ENCODE assay signal across 9 cellular contexts in the genomic region with DNA sequence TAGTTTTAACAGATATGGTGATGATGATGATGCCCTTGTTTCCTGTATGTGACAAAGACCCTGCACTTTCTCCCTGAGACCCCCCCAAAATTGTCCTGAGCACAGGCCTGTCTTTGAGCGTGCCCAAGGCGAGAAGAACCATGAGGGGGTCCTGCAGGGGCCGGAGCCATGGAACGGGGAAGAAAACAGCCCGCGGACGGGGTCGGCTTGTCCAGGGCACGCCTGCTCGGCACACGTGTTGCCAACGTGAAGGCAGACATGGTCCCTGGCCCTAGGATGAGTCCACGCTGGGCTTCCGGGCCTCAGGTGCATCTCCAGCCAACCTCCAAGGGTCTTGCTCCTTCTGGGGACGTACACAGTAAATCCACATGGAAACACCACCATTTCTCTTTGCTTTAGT.
"Had no signal": no experiment of that assay in that cellular context is flagged by ENCODE, and none has a peak within 500 bp of the region (broad histone marks: within the 10 kb centered on the region; RNA-seq: fewer than 3 reads in every experiment).

No MANE protein-coding gene starts in this region.

- DNase-seq: GM23248, GOT3, H7, HFFc6, IMR-90, KG1 had no signal

- H3K4me3 Mint-ChIP-seq: HFFc6 had no signal

- H3K27ac Mint-ChIP-seq: HFFc6 had no signal

- H3K27ac ChIP-seq: GM23248 had no signal

- H3K9me3 ChIP-seq: HAP-1 had no signal

- H3K36me3 ChIP-seq: HAP-1 had no signal

- ATAC-seq: HCT116, K562 had no signal

- H3K4me1 ChIP-seq: HAP-1 had no signal

- H3K9me3 Mint-ChIP-seq: HFFc6 had no signal

- H3K4me3 ChIP-seq: GM23248, HAP-1, K562 had no signal
